ENCODE assay signal across 2 cellular contexts in genomic region chr3:135864060-135864459, GRCh38.
TF ChIP-seq lines count a peak whose summit lies in the region.

No MANE protein-coding gene starts in this region.

TF ChIP-seq in HepG2, 621 proteins besides CTCF, POLR2A, EP300 and RAD21:
- TF ChIP-seq MAFK (conservative IDR thresholded peaks at IDR 0.05 in 1 of 2, IDR thresholded peaks at IDR 0.05 in 1 of 2; ENCODE audit: low read length in 2 of 2) (peak; percentile 94 to 98), ZNF550 (CRISPR knock-in tag; IDR thresholded peaks at IDR 0.05; ENCODE audit: borderline replicate concordance) (no peak), ZFP41 (CRISPR knock-in tag; IDR thresholded peaks at IDR 0.05; ENCODE audit: borderline replicate concordance) (no peak), ZNF775 (CRISPR knock-in tag; IDR thresholded peaks at IDR 0.05; ENCODE audit: borderline replicate concordance) (no peak), MAFF (IDR thresholded peaks at IDR 0.05; ENCODE audit: low read depth, low read length) (peak; percentile 96)

TF ChIP-seq in K562, 482 proteins besides CTCF, POLR2A, EP300 and RAD21:
- TF ChIP-seq HDAC1 (IDR thresholded peaks at IDR 0.05) = no peak
- peak; percentile 51; the same call in 1 of the 2 replicates for TF ChIP-seq C11orf30 (IDR thresholded peaks at IDR 0.05; ENCODE audit: low read depth)
- TF ChIP-seq SIRT6 (IDR thresholded peaks at IDR 0.05; ENCODE audit: low read depth, low read length) = no peak
- TF ChIP-seq MAFK (IDR thresholded peaks at IDR 0.05; ENCODE audit: low read length) = peak; percentile 83
- TF ChIP-seq ZNF408 (CRISPR knock-in tag; IDR thresholded peaks at IDR 0.05; ENCODE audit: low read depth) = no peak
- 0 out of 2 replicates have a peak, but pooled peaks have one; percentile 36 for TF ChIP-seq ZNF507 (tag; conservative IDR thresholded peaks at IDR 0.05)
- TF ChIP-seq, protein P1, sequence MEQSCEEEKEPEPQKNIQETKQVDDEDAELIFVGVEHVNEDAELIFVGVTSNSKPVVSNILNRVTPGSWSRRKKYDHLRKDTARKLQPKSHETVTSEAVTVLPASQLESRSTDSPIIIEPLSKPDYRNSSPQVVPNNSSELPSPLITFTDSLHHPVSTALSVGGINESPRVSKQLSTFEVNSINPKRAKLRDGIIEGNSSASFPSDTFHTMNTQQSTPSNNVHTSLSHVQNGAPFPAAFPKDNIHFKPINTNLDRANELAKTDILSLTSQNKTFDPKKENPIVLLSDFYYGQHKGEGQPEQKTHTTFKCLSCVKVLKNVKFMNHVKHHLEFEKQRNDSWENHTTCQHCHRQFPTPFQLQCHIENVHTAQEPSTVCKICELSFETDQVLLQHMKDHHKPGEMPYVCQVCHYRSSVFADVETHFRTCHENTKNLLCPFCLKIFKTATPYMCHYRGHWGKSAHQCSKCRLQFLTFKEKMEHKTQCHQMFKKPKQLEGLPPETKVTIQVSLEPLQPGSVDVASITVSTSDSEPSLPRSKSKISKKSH (CRISPR knock-in tag; IDR thresholded peaks at IDR 0.05) = no peak
- no peak for TF ChIP-seq MCM5 (IDR thresholded peaks at IDR 0.05; ENCODE audit: low read depth)
- TF ChIP-seq MAFG (tag; conservative IDR thresholded peaks at IDR 0.05) = peak; percentile 69
- no peak for TF ChIP-seq ETV6 (IDR thresholded peaks at IDR 0.05; ENCODE audit: borderline replicate concordance in 1 of 2, low read depth in 2 of 2, low read length in 1 of 2)
- TF ChIP-seq ETV6 (CRISPR knock-in tag; IDR thresholded peaks at IDR 0.05; ENCODE audit: borderline replicate concordance) = no peak
- TF ChIP-seq, protein P2, sequence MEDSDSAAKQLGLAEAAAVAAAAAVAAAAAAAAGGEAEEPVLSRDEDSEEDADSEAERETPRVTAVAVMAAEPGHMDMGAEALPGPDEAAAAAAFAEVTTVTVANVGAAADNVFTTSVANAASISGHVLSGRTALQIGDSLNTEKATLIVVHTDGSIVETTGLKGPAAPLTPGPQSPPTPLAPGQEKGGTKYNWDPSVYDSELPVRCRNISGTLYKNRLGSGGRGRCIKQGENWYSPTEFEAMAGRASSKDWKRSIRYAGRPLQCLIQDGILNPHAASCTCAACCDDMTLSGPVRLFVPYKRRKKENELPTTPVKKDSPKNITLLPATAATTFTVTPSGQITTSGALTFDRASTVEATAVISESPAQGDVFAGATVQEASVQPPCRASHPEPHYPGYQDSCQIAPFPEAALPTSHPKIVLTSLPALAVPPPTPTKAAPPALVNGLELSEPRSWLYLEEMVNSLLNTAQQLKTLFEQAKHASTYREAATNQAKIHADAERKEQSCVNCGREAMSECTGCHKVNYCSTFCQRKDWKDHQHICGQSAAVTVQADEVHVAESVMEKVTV (CRISPR knock-in tag; IDR thresholded peaks at IDR 0.05) = no peak
- TF ChIP-seq CHD7 (IDR thresholded peaks at IDR 0.05; ENCODE audit: low read depth, low read length) = no peak
- TF ChIP-seq RERE (CRISPR knock-in tag; IDR thresholded peaks at IDR 0.05; ENCODE audit: borderline replicate concordance) = no peak
- TF ChIP-seq ZBTB7A (IDR thresholded peaks at IDR 0.05; ENCODE audit: borderline replicate concordance, control insufficient read depth, low read depth, low read length) = no peak
- TF ChIP-seq NCOA1 (IDR thresholded peaks at IDR 0.05; ENCODE audit: low read depth) = no peak
- TF ChIP-seq ARHGAP35 (IDR thresholded peaks at IDR 0.05; ENCODE audit: partially characterized antibody) = no peak
- no peak for TF ChIP-seq CHD2 (IDR thresholded peaks at IDR 0.05; ENCODE audit: low read depth, low read length)
- TF ChIP-seq MAFF (IDR thresholded peaks at IDR 0.05; ENCODE audit: low read length) = peak; percentile 81
- no peak for TF ChIP-seq PPARD (CRISPR knock-in tag; IDR thresholded peaks at IDR 0.05)
- peak; percentile 80 for TF ChIP-seq ZNF316 (IDR thresholded peaks at IDR 0.05)
- TF ChIP-seq KAT8 (IDR thresholded peaks at IDR 0.05; ENCODE audit: low read depth) = no peak
